17 cellular contexts compared by ENCODE assay signal in genomic region chr12:92912672-92913071, GRCh38. TPM values are rescaled to one million over a fixed set of nuclear protein-coding genes. Genes with fewer than 3 reads are reported as not detected.
A peak's percentile ranks its signal among the peaks of the same experiment; 100 is the strongest.
DNase-seq lines count a peak whose midpoint lies in the region; ATAC-seq and TF ChIP-seq lines count a peak whose summit lies in the region.
"Had no signal": no experiment of that assay in that cellular context is flagged by ENCODE, and none has a peak within 500 bp of the region (broad histone marks: within the 10 kb centered on the region; RNA-seq: fewer than 3 reads in every experiment).

No MANE protein-coding gene starts in this region.

- TF ChIP-seq CTCF in foreskin keratinocyte (conservative IDR thresholded peaks at IDR 0.05) (no peak), smooth muscle cell (IDR thresholded peaks at IDR 0.05; ENCODE audit: borderline replicate concordance, insufficient read depth, poor library complexity, severe bottlenecking) (no peak)

- peaks cover 24% of the 10 kb centered on the region for H3K36me3 Mint-ChIP-seq in activated T-cell treated with anti-CD3 and anti-CD28 coated beads, Interleukin-2, amount 50 U/mL, for 24 hours (ENCODE audit: low read depth)
- peaks cover 9% of the 10 kb centered on the region for H3K36me3 Mint-ChIP-seq in activated T-cell treated with anti-CD3 and anti-CD28 coated beads, Interleukin-2, amount 50 U/mL, for 4 hours (ENCODE audit: insufficient read depth)

- peak overlapping the region; percentile 90 for H3K27ac Mint-ChIP-seq in activated T-cell treated with anti-CD3 and anti-CD28 coated beads, Interleukin-2, amount 50 U/mL, for 24 hours

- no peak overlapping the region for H3K4me3 ChIP-seq in smooth muscle cell
- H3K4me3 ChIP-seq: Peyer's patch had no signal

- WGBS in smooth muscle cell (ENCODE audit: low lambda C conversion rate) = 97% methylated on average over 2 of the region's 2 CpGs

- H3K27me3 Mint-ChIP-seq in activated T-cell treated with anti-CD3 and anti-CD28 coated beads, Interleukin-2, amount 50 U/mL, for 24 hours = no peaks in the 10 kb centered on the region
- no peaks in the 10 kb centered on the region for H3K27me3 Mint-ChIP-seq in activated T-cell treated with anti-CD3 and anti-CD28 coated beads, Interleukin-2, amount 50 U/mL, for 4 hours (ENCODE audit: low read depth)

- H3K9ac ChIP-seq in smooth muscle cell (ENCODE audit: low read depth) = no peak overlapping the region

- no peaks in the 10 kb centered on the region for H3K9me3 ChIP-seq in smooth muscle cell (replicated peaks; ENCODE audit: low read depth)
- H3K9me3 ChIP-seq: Peyer's patch had no signal

- DNase-seq in activated T-cell treated with anti-CD3 and anti-CD28 coated beads, Interleukin-2, amount 50 U/mL, for 24 hours = no peak
- DNase-seq in activated T-cell treated with anti-CD3 and anti-CD28 coated beads, Interleukin-2, amount 50 U/mL, for 4 hours = no peak
- DNase-seq in LHCN-M2 (ENCODE audit: low read depth) (peak; percentile 43), foreskin keratinocyte (no peak), smooth muscle cell (lab: John Stamatoyannopoulos, UW; ENCODE audit: unreplicated experiment) (no peak)
- DNase-seq: C1 segment of cervical spinal cord, DMS79 treated with DMSO at 0.1 percent for 48 hours, GDM1, Kasumi-1, NCI-H1417 treated with DMSO at 0.1 percent for 48 hours, NCI-H2029, NCI-H524, Peyer's patch, SHP77 treated with DMSO at 0.1 percent for 48 hours had no signal

- peaks cover 8% of the 10 kb centered on the region for H3K9me3 Mint-ChIP-seq in activated T-cell treated with anti-CD3 and anti-CD28 coated beads, Interleukin-2, amount 50 U/mL, for 24 hours
- H3K9me3 Mint-ChIP-seq in activated T-cell treated with anti-CD3 and anti-CD28 coated beads, Interleukin-2, amount 50 U/mL, for 4 hours = no peaks in the 10 kb centered on the region

- H3K4me1 ChIP-seq in foreskin keratinocyte (peaks cover 19% of the 10 kb centered on the region), smooth muscle cell (ENCODE audit: low read depth) (no peaks in the 10 kb centered on the region)
- H3K4me1 ChIP-seq: Peyer's patch had no signal

- ATAC-seq in activated T-cell treated with anti-CD3 and anti-CD28 coated beads, Interleukin-2, amount 50 U/mL, for 4 hours = no peak
- ATAC-seq in foreskin keratinocyte = no peak
- no peak for ATAC-seq in HG03135 (IDR thresholded peaks at IDR 0.05; ENCODE audit: unreplicated experiment)
- ATAC-seq in GM21529 (IDR thresholded peaks at IDR 0.05; ENCODE audit: unreplicated experiment) = no peak
- no peak for ATAC-seq in HG02884 (IDR thresholded peaks at IDR 0.05; ENCODE audit: unreplicated experiment)

- no peak overlapping the region for H3K4me2 ChIP-seq in smooth muscle cell

- H3K27ac ChIP-seq in foreskin keratinocyte (peak overlapping the region; percentile 13), smooth muscle cell (ENCODE audit: low read depth) (peak overlapping the region; percentile 11)
- H3K27ac ChIP-seq: Peyer's patch had no signal

- peaks cover 37% of the 10 kb centered on the region for H4K20me1 ChIP-seq in smooth muscle cell (ENCODE audit: low read depth)

- H3K27me3 ChIP-seq in foreskin keratinocyte = no peaks in the 10 kb centered on the region
- no peaks in the 10 kb centered on the region for H3K27me3 ChIP-seq in smooth muscle cell (ENCODE audit: low read depth)
- H3K27me3 ChIP-seq: Peyer's patch had no signal

- H3F3A ChIP-seq in smooth muscle cell (ENCODE audit: low read depth) = no peaks in the 10 kb centered on the region

- peaks cover 59% of the 10 kb centered on the region for H3K4me1 Mint-ChIP-seq in activated T-cell treated with anti-CD3 and anti-CD28 coated beads, Interleukin-2, amount 50 U/mL, for 24 hours (ENCODE audit: low read depth)
- peaks cover 43% of the 10 kb centered on the region for H3K4me1 Mint-ChIP-seq in activated T-cell treated with anti-CD3 and anti-CD28 coated beads, Interleukin-2, amount 50 U/mL, for 4 hours (ENCODE audit: low read depth)

- H3K4me3 Mint-ChIP-seq in activated T-cell treated with anti-CD3 and anti-CD28 coated beads, Interleukin-2, amount 50 U/mL, for 24 hours = no peak overlapping the region
- no peak overlapping the region for H3K4me3 Mint-ChIP-seq in activated T-cell treated with anti-CD3 and anti-CD28 coated beads, Interleukin-2, amount 50 U/mL, for 4 hours

- H3K36me3 ChIP-seq in smooth muscle cell (ENCODE audit: low read depth) = no peaks in the 10 kb centered on the region
- H3K36me3 ChIP-seq: Peyer's patch had no signal

- peaks cover 72% of the 10 kb centered on the region for H3K79me2 ChIP-seq in smooth muscle cell (ENCODE audit: low read depth)

- H2AFZ ChIP-seq in smooth muscle cell (ENCODE audit: low read depth) = no peak overlapping the region

RNA-seq across cellular contexts. Expression of gene EEA1, which starts 16.4 kb away (rescaled TPM):
- 10 to 100 TPM; 20.1 to 25.7 (median 23.6) TPM for total RNA-seq in activated T-cell treated with anti-CD3 and anti-CD28 coated beads, Interleukin-2, amount 50 U/mL, for 4 hours
- total RNA-seq in LHCN-M2 (2014; rRNA removed) (8.9 and 13.7 TPM in 2 replicates), foreskin keratinocyte (22.8 and 27.1 TPM in 2 replicates), smooth muscle cell (25.1 and 28.5 TPM in 2 replicates)
- 3.7 TPM for polyA plus RNA-seq in LHCN-M2 (2012)
- polyA plus RNA-seq in foreskin keratinocyte (1.9 and 2.6 TPM in 2 replicates), smooth muscle cell (22.7 and 29.0 TPM in 2 replicates)
